Comparison of ENCODE assay signal across 31 cellular contexts in the genomic region with DNA sequence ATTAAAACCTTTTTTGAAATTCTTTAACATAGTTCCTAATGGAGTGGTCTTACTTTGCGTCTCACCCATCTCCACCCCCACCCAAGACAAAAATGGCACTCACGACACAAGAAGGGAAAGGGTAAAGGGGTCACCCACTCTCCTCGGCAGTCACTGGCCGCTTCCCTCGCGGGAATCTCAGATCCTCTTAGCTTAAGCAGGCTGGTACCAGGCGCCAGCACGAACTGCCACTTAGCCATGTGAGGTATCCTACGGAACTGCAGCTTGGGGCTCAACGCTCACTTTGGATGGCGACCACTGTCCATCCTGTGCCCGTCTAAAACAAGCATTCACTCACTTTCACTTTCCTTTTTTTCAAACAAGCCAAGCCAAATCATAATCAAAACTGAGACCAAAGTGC.
"Had no signal": no experiment of that assay in that cellular context is flagged by ENCODE, and none has a peak within 500 bp of the region (broad histone marks: within the 10 kb centered on the region; RNA-seq: fewer than 3 reads in every experiment).

No MANE protein-coding gene starts in this region.

- H3K4me1 Mint-ChIP-seq: brain had no signal

- DNase-seq: activated B cell treated with CpG ODN at 0.5 μM for 24 hours; activated CD4-positive, alpha-beta memory T cell treated with anti-CD3 and anti-CD28 coated beads for 36 hours; activated CD4-positive, alpha-beta T cell treated with anti-CD3 and anti-CD28 coated beads for 4 hours; activated CD4-positive, alpha-beta T cell treated with anti-CD3 and anti-CD28 coated beads, Interleukin-2, amount 50 U/mL, for 1 hour; activated CD4-positive, CD25-positive, alpha-beta regulatory T cell treated with anti-CD3 and anti-CD28 coated beads, Interleukin-2, amount 50 U/mL, for 72 hours; activated CD8-positive, alpha-beta memory T cell treated with anti-CD3 and anti-CD28 coated beads, Interleukin-2, amount 50 U/mL, for 4 hours; activated gamma-delta T cell treated with Interleukin-2 at 50 U/mL for 16 hours; activated naive CD4-positive, alpha-beta T cell treated with anti-CD3 and anti-CD28 coated beads for 36 hours; activated T-cell treated with anti-CD3 and anti-CD28 coated beads for 4 hours; activated T-cell treated with anti-CD3 and anti-CD28 coated beads, Interleukin-2, amount 50 U/mL, for 4 hours; adrenal gland; anterior cingulate cortex; caudate nucleus; cerebellar nuclear complex; NCI-H1105; NCI-H1417 treated with DMSO at 0.1 percent for 48 hours; NCI-H1694; NCI-H1930; NCI-H345; NCI-H524 treated with DMSO at 0.1 percent for 48 hours; PC-3; Peyer's patch; RPMI8226; SW 1271; T-helper 1 cell; T-helper 2 cell; T-helper 9 cell had no signal

- H3K9me3 ChIP-seq: adrenal gland, Peyer's patch had no signal

- H3K4me1 ChIP-seq: adrenal gland, Peyer's patch had no signal

- H3K27ac Mint-ChIP-seq: activated B cell treated with CpG ODN at 0.5 μM for 24 hours; activated CD4-positive, alpha-beta memory T cell treated with anti-CD3 and anti-CD28 coated beads for 36 hours; activated naive CD4-positive, alpha-beta T cell treated with anti-CD3 and anti-CD28 coated beads for 36 hours; activated naive CD4-positive, alpha-beta T cell treated with anti-CD3 and anti-CD28 coated beads, Interleukin-2, amount 50 U/mL, for 72 hours; activated T-helper 1 cell treated with anti-CD3 and anti-CD28 coated beads, Interleukin-12 subunit alpha, Interleukin-12 subunit beta, Interleukin-2, Interleukin-4 antibody, amounts not matched to agents 30 ng/mL and 10 ng/mL and 1 ng/mL, durations not matched to agents 14 hours and 24 hours and 36 hours; brain had no signal

- H3K4me3 Mint-ChIP-seq: activated B cell treated with CpG ODN at 0.5 μM for 24 hours; activated CD4-positive, alpha-beta memory T cell treated with anti-CD3 and anti-CD28 coated beads for 36 hours; activated naive CD4-positive, alpha-beta T cell treated with anti-CD3 and anti-CD28 coated beads for 36 hours; activated T-cell treated with anti-CD3 and anti-CD28 coated beads, Interleukin-2, amount 50 U/mL, for 4 hours; activated T-helper 1 cell treated with anti-CD3 and anti-CD28 coated beads, Interleukin-12 subunit alpha, Interleukin-12 subunit beta, Interleukin-2, Interleukin-4 antibody, amounts not matched to agents 30 ng/mL and 10 ng/mL and 1 ng/mL, durations not matched to agents 14 hours and 24 hours and 36 hours; brain had no signal

- H3K9me3 Mint-ChIP-seq: activated B cell treated with CpG ODN at 0.5 μM for 24 hours; activated CD4-positive, alpha-beta memory T cell treated with anti-CD3 and anti-CD28 coated beads for 36 hours; activated naive CD4-positive, alpha-beta T cell treated with anti-CD3 and anti-CD28 coated beads for 36 hours; activated naive CD4-positive, alpha-beta T cell treated with anti-CD3 and anti-CD28 coated beads, Interleukin-2, amount 50 U/mL, for 72 hours; activated T-cell treated with anti-CD3 and anti-CD28 coated beads, Interleukin-2, amount 50 U/mL, for 4 hours; activated T-helper 1 cell treated with anti-CD3 and anti-CD28 coated beads, Interleukin-12 subunit alpha, Interleukin-12 subunit beta, Interleukin-2, Interleukin-4 antibody, amounts not matched to agents 30 ng/mL and 10 ng/mL and 1 ng/mL, durations not matched to agents 14 hours and 24 hours and 36 hours had no signal

- H3K27ac ChIP-seq: adrenal gland, VCaP had no signal

- H3K4me3 ChIP-seq: adrenal gland, Peyer's patch had no signal

- H3K27me3 ChIP-seq: adrenal gland, Peyer's patch had no signal

- H3K36me3 Mint-ChIP-seq: activated CD4-positive, alpha-beta memory T cell treated with anti-CD3 and anti-CD28 coated beads for 36 hours; activated naive CD4-positive, alpha-beta T cell treated with anti-CD3 and anti-CD28 coated beads, Interleukin-2, amount 50 U/mL, for 72 hours; brain had no signal

- H3K36me3 ChIP-seq: adrenal gland, Peyer's patch had no signal

- H3K27me3 Mint-ChIP-seq: activated B cell treated with CpG ODN at 0.5 μM for 24 hours; activated CD4-positive, alpha-beta memory T cell treated with anti-CD3 and anti-CD28 coated beads for 36 hours had no signal
